8 cellular contexts compared by ENCODE assay signal in genomic region chr1:225816643-225817538, GRCh38. TPM values are rescaled to one million over a fixed set of nuclear protein-coding genes. Genes with fewer than 3 reads are reported as not detected.
A peak's percentile ranks its signal among the peaks of the same experiment; 100 is the strongest.
DNase-seq lines count a peak whose midpoint lies in the region; ATAC-seq, FAIRE-seq and TF ChIP-seq lines count a peak whose summit lies in the region.

No MANE protein-coding gene starts in this region.

- no peaks in the 10 kb centered on the region for H3K9me2 ChIP-seq in SK-N-SH

- ATAC-seq in A549 = no peak
- peak; percentile 43 for ATAC-seq in gastroesophageal sphincter
- no peak for ATAC-seq in HG03280 (IDR thresholded peaks at IDR 0.05; ENCODE audit: unreplicated experiment)
- no peak for ATAC-seq in GM18502 (IDR thresholded peaks at IDR 0.05; ENCODE audit: poor library complexity, unreplicated experiment)

- H3K4me3 ChIP-seq in A549 (no peak overlapping the region), SK-N-SH (ENCODE audit: low read depth in 2 of 2, low read length in 1 of 2) (no peak overlapping the region), gastroesophageal sphincter (peak overlapping the region in 1 of 2 donors; percentile 7), osteoblast (ENCODE audit: insufficient read depth, low read length) (peak overlapping the region; percentile 10)

- FAIRE-seq in A549 (lab: Jason Lieb, UNC) = no peak

- H3K4me1 ChIP-seq in A549 (peaks cover 94% of the 10 kb centered on the region), SK-N-SH (ENCODE audit: control insufficient read depth in 1 of 2, insufficient read depth in 2 of 2, low read depth in 1 of 2, low read length in 1 of 2) (peaks cover 21 to 22% of the 10 kb centered on the region in 2 experiments), gastroesophageal sphincter (peaks cover 13 to 98% (median 55%) of the 10 kb centered on the region in 3 donors), osteoblast (ENCODE audit: insufficient read depth, low read length) (peaks cover 41% of the 10 kb centered on the region)

- TF ChIP-seq EP300 in A549 (IDR thresholded peaks at IDR 0.05) = no peak
- TF ChIP-seq EP300 in SK-N-SH (IDR thresholded peaks at IDR 0.05; ENCODE audit: borderline replicate concordance in 1 of 2, low read depth in 1 of 2, low read length in 1 of 2) = no peak
- no peak for TF ChIP-seq EP300 in gastroesophageal sphincter (IDR thresholded peaks at IDR 0.05)

- peaks cover 0 to 9% of the 10 kb centered on the region in 2 experiments for H3K36me3 ChIP-seq in SK-N-SH (replicated peaks in 1 of 2; ENCODE audit: control insufficient read depth in 1 of 2, insufficient read depth in 2 of 2, low read length in 1 of 2)
- H3K36me3 ChIP-seq in gastroesophageal sphincter = no peaks in the 10 kb centered on the region
- H3K36me3 ChIP-seq in osteoblast (ENCODE audit: insufficient read depth, low read length) = no peaks in the 10 kb centered on the region

- H3K79me2 ChIP-seq in SK-N-SH (ENCODE audit: insufficient read depth) = peaks cover 4% of the 10 kb centered on the region; the same call in 1 of the 2 replicates
- peaks cover 23% of the 10 kb centered on the region for H3K79me2 ChIP-seq in osteoblast (ENCODE audit: insufficient read depth, low read length)

- H3K27ac ChIP-seq in A549 (peak overlapping the region; percentile 96 to 99), SK-N-SH (ENCODE audit: low read depth in 2 of 2, low read length in 1 of 2) (peak overlapping the region in 1 of 2 experiments; percentile 52; a peak in 2 of 4 replicates), gastroesophageal sphincter (peak overlapping the region; percentile 73 to 94 (median 90)), osteoblast (ENCODE audit: low read depth, low read length) (peak overlapping the region; percentile 84)

- no peak for TF ChIP-seq RAD21 in A549 (conservative IDR thresholded peaks at IDR 0.05 in 1 of 2, IDR thresholded peaks at IDR 0.05 in 1 of 2)
- TF ChIP-seq RAD21 in SK-N-SH (IDR thresholded peaks at IDR 0.05; ENCODE audit: low read length) = no peak

- DNase-seq in A549 (ENCODE audit: low read depth in 1 of 2, low spot score in 1 of 2) = no peak
- no peak for DNase-seq in SK-N-SH
- DNase-seq in osteoblast (ENCODE audit: insufficient read length, low spot score, missing footprints) = peak; percentile 91
- no peak for DNase-seq in inferior parietal cortex (ENCODE audit: extremely low spot score)
- DNase-seq in NCI-H1417 treated with DMSO at 0.1 percent for 48 hours (lab: John Stamatoyannopoulos, UW) = no peak

- H3K4me2 ChIP-seq in A549 (peak overlapping the region; percentile 45), SK-N-SH (no peak overlapping the region), osteoblast (ENCODE audit: insufficient read depth, low read length) (peak overlapping the region; percentile 61)

- 90% methylated on average over 17 of the region's 17 CpGs for WGBS in A549 (ENCODE audit: missing lambda C conversion rate)
- WGBS in SK-N-SH (ENCODE audit: low lambda C conversion rate) = 92% methylated on average over 16 of the region's 17 CpGs
- 24 to 33% methylated on average over 1 to 8 of the region's 17 CpGs for WGBS in gastroesophageal sphincter (ENCODE audit: low coverage in 1 of 2), 2 donors

- peak overlapping the region; percentile 22; the same call in 1 of the 2 replicates for H3K9ac ChIP-seq in SK-N-SH

- H2AFZ ChIP-seq in SK-N-SH (ENCODE audit: low read depth) = no peak overlapping the region
- H2AFZ ChIP-seq in osteoblast (ENCODE audit: low read length) = peak overlapping the region; percentile 39

- H4K20me1 ChIP-seq in SK-N-SH (ENCODE audit: insufficient read depth) (no peaks in the 10 kb centered on the region), osteoblast (ENCODE audit: insufficient read depth, low read length) (peaks cover 5% of the 10 kb centered on the region)

- H3K27me3 ChIP-seq in SK-N-SH (ENCODE audit: insufficient read depth) = no peaks in the 10 kb centered on the region
- H3K27me3 ChIP-seq in gastroesophageal sphincter = no peaks in the 10 kb centered on the region
- no peaks in the 10 kb centered on the region for H3K27me3 ChIP-seq in osteoblast (ENCODE audit: insufficient read depth, low read length)

- TF ChIP-seq POLR2A in A549 (IDR thresholded peaks at IDR 0.05; ENCODE audit: low read length) (no peak), gastroesophageal sphincter (IDR thresholded peaks at IDR 0.05) (no peak)

- POLR2A ChIA-PET in A549 (lab: Yijun Ruan, JAX) (no interaction called here), SK-N-SH (lab: Yijun Ruan, JAX) (no interaction called here)

- H3F3A ChIP-seq in SK-N-SH (replicated peaks; ENCODE audit: insufficient read depth) = peaks cover 3% of the 10 kb centered on the region

- TF ChIP-seq CTCF in A549 (IDR thresholded peaks at IDR 0.05) (no peak), SK-N-SH (IDR thresholded peaks at IDR 0.05) (no peak), gastroesophageal sphincter (IDR thresholded peaks at IDR 0.05) (no peak), osteoblast (IDR thresholded peaks at IDR 0.05; ENCODE audit: extremely low read depth, low read depth, low read length) (no peak)

- H3K9me3 ChIP-seq in A549 (no peaks in the 10 kb centered on the region), SK-N-SH (no peaks in the 10 kb centered on the region), gastroesophageal sphincter (no peaks in the 10 kb centered on the region), osteoblast (ENCODE audit: low read depth, low read length) (no peaks in the 10 kb centered on the region)

- CTCF ChIA-PET in A549 (lab: Yijun Ruan, JAX) (interaction anchor here (1.4 kb wide), 1 partner anchor 342 kb away, joined by 12 read pairs; no protein-coding TSS in a partner anchor), SK-N-SH (lab: Yijun Ruan, JAX) (interaction anchor here (1.1 to 1.9 kb wide), 2 partner anchors 60 to 342 kb away, joined by 3 to 8 read pairs; no protein-coding TSS in a partner anchor)

TF ChIP-seq in A549, 52 proteins besides CTCF, POLR2A, EP300 and RAD21:
- TF ChIP-seq NPAS2 (CRISPR knock-in tag; IDR thresholded peaks at IDR 0.05; ENCODE audit: borderline replicate concordance) (no peak), ZSCAN20 (CRISPR knock-in tag; IDR thresholded peaks at IDR 0.05) (no peak)
- TF ChIP-seq, protein P1, sequence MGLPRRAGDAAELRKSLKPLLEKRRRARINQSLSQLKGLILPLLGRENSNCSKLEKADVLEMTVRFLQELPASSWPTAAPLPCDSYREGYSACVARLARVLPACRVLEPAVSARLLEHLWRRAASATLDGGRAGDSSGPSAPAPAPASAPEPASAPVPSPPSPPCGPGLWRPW (IDR thresholded peaks at IDR 0.05) = no peak

TF ChIP-seq in SK-N-SH, 30 proteins besides CTCF, POLR2A, EP300 and RAD21:
- TF ChIP-seq YY1 (IDR thresholded peaks at IDR 0.05; ENCODE audit: low read depth) = no peak
- no peak for TF ChIP-seq SIN3A (IDR thresholded peaks at IDR 0.05; ENCODE audit: borderline replicate concordance, low read depth, low read length)
- no peak for TF ChIP-seq RCOR1 (IDR thresholded peaks at IDR 0.05; ENCODE audit: low read length)
- TF ChIP-seq RXRA (IDR thresholded peaks at IDR 0.05; ENCODE audit: borderline replicate concordance, low read depth) = no peak
- TF ChIP-seq USF2 (IDR thresholded peaks at IDR 0.05; ENCODE audit: borderline replicate concordance, low read depth, low read length) = no peak
- TF ChIP-seq MXI1 (IDR thresholded peaks at IDR 0.05; ENCODE audit: low read depth, low read length) = no peak
- no peak for TF ChIP-seq SMC3 (IDR thresholded peaks at IDR 0.05; ENCODE audit: low read depth, low read length)
- no peak for TF ChIP-seq CHD2 (IDR thresholded peaks at IDR 0.05; ENCODE audit: low read length, partially characterized antibody)
- TF ChIP-seq ELF1 (IDR thresholded peaks at IDR 0.05) = no peak
TF ChIP-seq in SK-N-SH: peak in this region for 0.

RNA-seq across cellular contexts. Expression of gene EPHX1, which starts 7.0 kb away (rescaled TPM):
- 150 and 212 TPM in 2 replicates for polyA plus RNA-seq in A549 (2011; rRNA removed)
- 144 and 155 TPM in 2 replicates for polyA plus RNA-seq in A549 (2012; cell fraction: cytosol; rRNA removed)
- 129 and 138 TPM in 2 replicates for polyA plus RNA-seq in A549 (2012; cell fraction: nucleus; rRNA removed)
- 195 to 279 TPM (median 252 TPM) in 3 replicates for polyA plus RNA-seq in A549 (2017; fragmentation: RNase III; extraction: RNeasy Plus Mini Kit Qiagen cat#74134 plus additional on column Dnase treatment)
- polyA minus RNA-seq in A549 (2011; rRNA and poly(A)+ RNA removed) = 117 and 122 TPM in 2 replicates
- 22.6 and 45.7 TPM in 2 replicates for polyA plus RNA-seq in SK-N-SH (2012; rRNA removed)
- 28.3 and 33.1 TPM in 2 replicates for polyA plus RNA-seq in SK-N-SH (2012; cell fraction: cytosol; rRNA removed)
- polyA plus RNA-seq in SK-N-SH (2012; cell fraction: nucleus; rRNA removed) = 36.0 and 37.1 TPM in 2 replicates
- 100 to 1,000 TPM in 3 of 4 donors, 10 to 100 TPM in 1; 74.0 to 133 (median 101) TPM for total RNA-seq in gastroesophageal sphincter
- total RNA-seq in osteoblast = 67.0 and 77.2 TPM in 2 replicates

RNA-seq across cellular contexts. Expression of gene SRP9, which starts 39.3 kb away (rescaled TPM):
- polyA plus RNA-seq in A549 (2011; rRNA removed) = 512 and 629 TPM in 2 replicates
- polyA plus RNA-seq in A549 (2012; cell fraction: cytosol; rRNA removed) = 172 and 189 TPM in 2 replicates
- 80.1 and 189 TPM in 2 replicates for polyA plus RNA-seq in A549 (2012; cell fraction: nucleus; rRNA removed)
- 341 to 356 TPM (median 352 TPM) in 3 replicates for polyA plus RNA-seq in A549 (2017; fragmentation: RNase III; extraction: RNeasy Plus Mini Kit Qiagen cat#74134 plus additional on column Dnase treatment)
- polyA minus RNA-seq in A549 (2011; rRNA and poly(A)+ RNA removed) = 144 and 217 TPM in 2 replicates
- polyA plus RNA-seq in SK-N-SH (2012; rRNA removed) = 156 and 292 TPM in 2 replicates
- 324 and 359 TPM in 2 replicates for polyA plus RNA-seq in SK-N-SH (2012; cell fraction: cytosol; rRNA removed)
- 60.3 and 116 TPM in 2 replicates for polyA plus RNA-seq in SK-N-SH (2012; cell fraction: nucleus; rRNA removed)
- total RNA-seq in gastroesophageal sphincter = 100 to 1,000 TPM; 146 to 260 (median 216) TPM
- 174 and 178 TPM in 2 replicates for total RNA-seq in osteoblast
